Comparison of ENCODE assay signal across 23 cellular contexts in genomic region chr9:111910428-111910827, GRCh38. TPM values are rescaled to one million over a fixed set of nuclear protein-coding genes. Genes with fewer than 3 reads are reported as not detected.
DNase-seq lines count a peak whose midpoint lies in the region; ATAC-seq and TF ChIP-seq lines count a peak whose summit lies in the region.
"Had no signal": no experiment of that assay in that cellular context is flagged by ENCODE, and none has a peak within 500 bp of the region (broad histone marks: within the 10 kb centered on the region; RNA-seq: fewer than 3 reads in every experiment).

No MANE protein-coding gene starts in this region.

- H3K9me2 ChIP-seq in SK-N-SH, result no peaks in the 10 kb centered on the region

- H3K9ac ChIP-seq in skeletal muscle satellite cell (ENCODE audit: low read depth, low read length) (no peak overlapping the region), SK-N-SH (no peak overlapping the region)

- H3K4me1 ChIP-seq in skeletal muscle satellite cell (ENCODE audit: control insufficient read depth, insufficient read depth, low read length) (peaks cover 82% of the 10 kb centered on the region), SK-N-SH (ENCODE audit: control insufficient read depth in 1 of 2, insufficient read depth in 2 of 2, low read depth in 1 of 2, low read length in 1 of 2) (no peaks in the 10 kb centered on the region; a peak in 1 of 4 replicates)

- H3K27ac ChIP-seq in SK-N-SH (ENCODE audit: low read depth in 2 of 2, low read length in 1 of 2), result no peak overlapping the region
- H3K27ac ChIP-seq: heart left ventricle had no signal

- no peak overlapping the region for H3K4me3 ChIP-seq in skeletal muscle satellite cell (ENCODE audit: low read length)
- no peak overlapping the region for H3K4me3 ChIP-seq in SK-N-SH (ENCODE audit: low read depth in 2 of 2, low read length in 1 of 2)
- H3K4me3 ChIP-seq: adrenal gland, heart left ventricle, SK-N-MC, upper lobe of left lung had no signal

- no peaks in the 10 kb centered on the region for H3K9me3 ChIP-seq in skeletal muscle satellite cell (replicated peaks; ENCODE audit: low read length)
- no peaks in the 10 kb centered on the region for H3K9me3 ChIP-seq in SK-N-SH
- H3K9me3 ChIP-seq: adrenal gland, heart left ventricle, upper lobe of left lung had no signal

- H3K9me3 Mint-ChIP-seq in HFFc6, result no peaks in the 10 kb centered on the region
- H3K9me3 Mint-ChIP-seq in activated naive CD4-positive, alpha-beta T cell treated with anti-CD3 and anti-CD28 coated beads, Interleukin-2, amount 50 U/mL, for 72 hours, result peaks cover 0 to 3% of the 10 kb centered on the region in 2 donors
- H3K9me3 Mint-ChIP-seq: mesothelial cell of epicardium had no signal

- WGBS in SK-N-SH (ENCODE audit: low lambda C conversion rate), result 96% methylated on average over 6 of the region's 6 CpGs

- TF ChIP-seq CTCF in HFFc6 (IDR thresholded peaks at IDR 0.05), result no peak
- no peak for TF ChIP-seq CTCF in SK-N-SH (IDR thresholded peaks at IDR 0.05)

- no peak for TF ChIP-seq EP300 in SK-N-SH (IDR thresholded peaks at IDR 0.05; ENCODE audit: borderline replicate concordance in 1 of 2, low read depth in 1 of 2, low read length in 1 of 2)

- peaks cover 98% of the 10 kb centered on the region for H3K79me2 ChIP-seq in SK-N-SH (ENCODE audit: insufficient read depth)

- TF ChIP-seq RAD21 in SK-N-SH (IDR thresholded peaks at IDR 0.05; ENCODE audit: low read length), result no peak

- peak overlapping the region; percentile 54 for H3K4me2 ChIP-seq in skeletal muscle satellite cell (ENCODE audit: low read length)
- no peak overlapping the region for H3K4me2 ChIP-seq in SK-N-SH

- H3K36me3 ChIP-seq in skeletal muscle satellite cell (ENCODE audit: insufficient read depth, low read length), result peaks cover 49% of the 10 kb centered on the region
- peaks cover under 1 to 4% of the 10 kb centered on the region in 2 experiments for H3K36me3 ChIP-seq in SK-N-SH (replicated peaks in 1 of 2; ENCODE audit: control insufficient read depth in 1 of 2, insufficient read depth in 2 of 2, low read length in 1 of 2)
- H3K36me3 ChIP-seq: adrenal gland had no signal

- H3K27me3 Mint-ChIP-seq in HFFc6 (ENCODE audit: insufficient read depth), result no peaks in the 10 kb centered on the region; the same call in 1 of the 2 replicates

- CTCF ChIA-PET in SK-N-SH (lab: Yijun Ruan, JAX), result no interaction called here

- peaks cover 6% of the 10 kb centered on the region for H3F3A ChIP-seq in SK-N-SH (replicated peaks; ENCODE audit: insufficient read depth)

- H3K36me3 Mint-ChIP-seq in HFFc6 (ENCODE audit: low read depth), result peaks cover 36% of the 10 kb centered on the region
- peaks cover 11 to 12% of the 10 kb centered on the region in 2 donors for H3K36me3 Mint-ChIP-seq in activated naive CD4-positive, alpha-beta T cell treated with anti-CD3 and anti-CD28 coated beads, Interleukin-2, amount 50 U/mL, for 72 hours

- peak; percentile 20 for DNase-seq in activated CD4-positive, alpha-beta T cell treated with anti-CD3 and anti-CD28 coated beads for 48 hours
- DNase-seq in activated CD4-positive, alpha-beta T cell treated with anti-CD3 and anti-CD28 coated beads for 4 hours, result no peak
- no peak for DNase-seq in HFFc6
- DNase-seq in activated naive CD4-positive, alpha-beta T cell treated with anti-CD3 and anti-CD28 coated beads, Interleukin-2, amount 50 U/mL, for 72 hours (ENCODE audit: low spot score in 2 of 2), result no peak
- no peak for DNase-seq in NCI-H524 (lab: John Stamatoyannopoulos, UW)
- DNase-seq in SK-N-SH, result no peak
- DNase-seq: activated CD8-positive, alpha-beta memory T cell treated with anti-CD3 and anti-CD28 coated beads, Interleukin-2, amount 10 ng/mL, durations not matched to agents 7 days and 5 days; adrenal gland; C1 segment of cervical spinal cord; caudate nucleus; DMS79; effector CD4-positive, alpha-beta T cell; heart left ventricle; islet precursor cell; NCI-H2029; NCI-H526 treated with DMSO at 0.1 percent for 48 hours; occipital lobe; stimulated activated CD4-positive, alpha-beta T cell treated with anti-CD3 and anti-CD28 coated beads, Interleukin-4, amount 100 ng/mL, for 24 hours; upper lobe of left lung had no signal

- peak overlapping the region; percentile 1; the same call in 1 of the 2 replicates for H3K27ac Mint-ChIP-seq in HFFc6
- H3K27ac Mint-ChIP-seq in activated naive CD4-positive, alpha-beta T cell treated with anti-CD3 and anti-CD28 coated beads, Interleukin-2, amount 50 U/mL, for 72 hours, result peak overlapping the region in 1 of 2 donors; percentile 28
- H3K27ac Mint-ChIP-seq: activated CD8-positive, alpha-beta memory T cell treated with anti-CD3 and anti-CD28 coated beads, Interleukin-2, amount 10 ng/mL, durations not matched to agents 7 days and 5 days had no signal

- POLR2A ChIA-PET in SK-N-SH (lab: Yijun Ruan, JAX), result no interaction called here

- H3K27me3 ChIP-seq in skeletal muscle satellite cell (ENCODE audit: control insufficient read depth, insufficient read depth, low read length) (no peaks in the 10 kb centered on the region), SK-N-SH (ENCODE audit: insufficient read depth) (no peaks in the 10 kb centered on the region)
- H3K27me3 ChIP-seq: adrenal gland, heart left ventricle, upper lobe of left lung had no signal

- H4K20me1 ChIP-seq in SK-N-SH (ENCODE audit: insufficient read depth), result peaks cover 96% of the 10 kb centered on the region

- no peak overlapping the region for H2AFZ ChIP-seq in SK-N-SH (ENCODE audit: low read depth)

- peak; percentile 13 to 55 for ATAC-seq in activated naive CD4-positive, alpha-beta T cell treated with anti-CD3 and anti-CD28 coated beads, Interleukin-2, amount 50 U/mL, for 72 hours
- no peak for ATAC-seq in GM18511 (IDR thresholded peaks at IDR 0.05; ENCODE audit: unreplicated experiment)
- ATAC-seq: activated CD8-positive, alpha-beta memory T cell treated with anti-CD3 and anti-CD28 coated beads, Interleukin-2, amount 10 ng/mL, durations not matched to agents 7 days and 5 days; heart left ventricle had no signal

- H3K4me3 Mint-ChIP-seq in HFFc6, result no peak overlapping the region
- H3K4me3 Mint-ChIP-seq: activated CD8-positive, alpha-beta memory T cell treated with anti-CD3 and anti-CD28 coated beads, Interleukin-2, amount 10 ng/mL, durations not matched to agents 7 days and 5 days; mesothelial cell of epicardium had no signal

- peaks cover 86% of the 10 kb centered on the region for H3K4me1 Mint-ChIP-seq in HFFc6 (ENCODE audit: low read depth)

TF ChIP-seq in SK-N-SH, 30 proteins besides CTCF, POLR2A, EP300 and RAD21:
- TF ChIP-seq FOSL2 (IDR thresholded peaks at IDR 0.05; ENCODE audit: borderline replicate concordance, low read depth), result no peak
- TF ChIP-seq CHD2 (IDR thresholded peaks at IDR 0.05; ENCODE audit: low read length, partially characterized antibody), result no peak
- no peak for TF ChIP-seq USF2 (IDR thresholded peaks at IDR 0.05; ENCODE audit: borderline replicate concordance, low read depth, low read length)
- TF ChIP-seq IRF3 (IDR thresholded peaks at IDR 0.05; ENCODE audit: low read depth, low read length), result no peak
- no peak for TF ChIP-seq RXRA (IDR thresholded peaks at IDR 0.05; ENCODE audit: borderline replicate concordance, low read depth)
- no peak for TF ChIP-seq SMC3 (IDR thresholded peaks at IDR 0.05; ENCODE audit: low read depth, low read length)
- no peak for TF ChIP-seq GATA2 (CRISPR knock-in tag; IDR thresholded peaks at IDR 0.05)
- TF ChIP-seq TAF1 (IDR thresholded peaks at IDR 0.05; ENCODE audit: borderline replicate concordance, low read depth, low read length), result no peak
- no peak for TF ChIP-seq POLR2AphosphoS5 (IDR thresholded peaks at IDR 0.05; ENCODE audit: low read depth, low read length)
- TF ChIP-seq TCF12 (IDR thresholded peaks at IDR 0.05), result no peak
- no peak for TF ChIP-seq SIN3A (IDR thresholded peaks at IDR 0.05; ENCODE audit: borderline replicate concordance, low read depth, low read length)

RNA-seq across cellular contexts. Expression of gene UGCG, which starts 13.8 kb away (rescaled TPM):
- 10 to 100 TPM; 45.5 to 82.3 (median 70.4) TPM for total RNA-seq in HFFc6 (2021; fragmentation: NEBNext Ultra II Directional; extraction: Animal tissue kit (Norgen Biotek cat#: 25700))
- total RNA-seq in activated naive CD4-positive, alpha-beta T cell treated with anti-CD3 and anti-CD28 coated beads, Interleukin-2, amount 50 U/mL, for 72 hours, result 10 to 100 TPM; 12.5 to 23.5 TPM
- total RNA-seq in skeletal muscle satellite cell (2012; rRNA removed), result 74.3 and 79.1 TPM in 2 replicates
- 20.0 and 29.6 TPM in 2 replicates for polyA plus RNA-seq in SK-N-SH (2012; rRNA removed)
- 31.2 and 41.5 TPM in 2 replicates for polyA plus RNA-seq in SK-N-SH (2012; cell fraction: cytosol; rRNA removed)
- 14.0 and 31.3 TPM in 2 replicates for polyA plus RNA-seq in SK-N-SH (2012; cell fraction: nucleus; rRNA removed)
